13 cellular contexts compared by ENCODE assay signal in genomic region chr5:148970876-148971275, GRCh38.
"Had no signal": no experiment of that assay in that cellular context is flagged by ENCODE, and none has a peak within 500 bp of the region (broad histone marks: within the 10 kb centered on the region; RNA-seq: fewer than 3 reads in every experiment).

No MANE protein-coding gene starts in this region.

- H3K4me2 ChIP-seq: hepatocyte had no signal

- H3K36me3 ChIP-seq: ascending aorta, neutrophil, right lobe of liver had no signal

- H3K4me3 ChIP-seq: ascending aorta, hepatocyte, right lobe of liver had no signal

- H3K27ac ChIP-seq: neutrophil, right lobe of liver had no signal

- H3K9me3 ChIP-seq: ascending aorta, neutrophil, right lobe of liver had no signal

- H3K27me3 ChIP-seq: ascending aorta, hepatocyte, neutrophil, right lobe of liver had no signal

- ATAC-seq: activated CD4-positive, alpha-beta T cell treated with anti-CD3 and anti-CD28 coated beads for 36 hours; activated CD8-positive, alpha-beta T cell treated with anti-CD3 and anti-CD28 coated beads for 36 hours; naive thymus-derived CD8-positive, alpha-beta T cell had no signal

- DNase-seq: activated CD4-positive, alpha-beta T cell treated with anti-CD3 and anti-CD28 coated beads for 36 hours; activated CD8-positive, alpha-beta memory T cell treated with anti-CD3 and anti-CD28 coated beads, Interleukin-2, amount 50 U/mL, for 4 hours; activated CD8-positive, alpha-beta T cell treated with anti-CD3 and anti-CD28 coated beads for 36 hours; effector CD4-positive, alpha-beta T cell; kidney glomerular epithelial cell; naive thymus-derived CD8-positive, alpha-beta T cell; stimulated activated CD4-positive, alpha-beta T cell treated with anti-CD3 and anti-CD28 coated beads, Interleukin-12 subunit alpha, Interleukin-12 subunit beta, amount 100 ng/mL, for 4 hours; stimulated activated naive CD4-positive, alpha-beta T cell; T-helper 9 cell had no signal

- H2AFZ ChIP-seq: hepatocyte had no signal

- H3K79me2 ChIP-seq: hepatocyte had no signal
